In the genomic region with DNA sequence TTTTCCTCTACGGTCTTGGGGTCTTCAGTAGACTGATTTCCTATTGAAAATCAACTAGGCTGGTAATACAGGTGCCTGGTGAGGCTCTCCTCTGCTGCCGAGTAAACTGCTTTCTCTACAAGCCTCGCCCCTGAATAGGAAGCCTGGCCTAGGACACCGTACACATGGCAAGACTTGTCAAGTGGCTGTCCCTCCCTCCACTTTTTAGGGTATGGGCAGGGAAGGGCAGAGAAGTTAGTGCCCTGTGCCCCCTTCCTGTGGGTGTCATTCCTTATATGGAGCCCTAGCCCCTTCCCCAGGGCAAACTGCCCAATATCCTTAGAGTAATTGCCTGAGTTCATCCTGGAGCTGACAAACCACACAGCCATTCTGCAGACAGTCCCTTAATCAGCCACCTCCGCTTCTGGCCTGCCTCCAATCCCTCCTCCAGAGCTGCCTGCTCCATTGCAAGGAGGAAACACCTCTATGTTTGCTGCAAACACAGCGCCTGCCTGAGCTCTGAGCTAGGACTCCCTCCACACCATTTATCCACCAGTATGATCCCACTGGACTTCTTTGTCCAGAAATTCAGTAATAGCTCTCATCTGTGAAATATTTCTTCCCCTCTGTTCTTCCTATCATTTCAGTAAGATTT, we compare ENCODE assay signal across 8 cellular contexts.
DNase-seq lines count a peak whose midpoint lies in the region; ATAC-seq and TF ChIP-seq lines count a peak whose summit lies in the region.

No MANE protein-coding gene starts in this region.

- H3K4me3 Mint-ChIP-seq in endodermal cell = no peak overlapping the region
- H3K4me3 Mint-ChIP-seq in naive B cell = peak overlapping the region in 3 of 8 donors; percentile 4 to 35 (median 21)

- no peak overlapping the region for H3K9ac ChIP-seq in endodermal cell (ENCODE audit: extremely low read depth, low read length, poor library complexity, severe bottlenecking)

- WGBS in endodermal cell (ENCODE audit: insufficient coverage in 1 of 2, insufficient read length in 1 of 2), 2 experiments = 83 to 88% methylated on average over 2 to 6 of the region's 6 CpGs

- DNase-seq in AG08396 (ENCODE audit: low spot score) (peak; percentile 30), NCI-H2029 treated with DMSO at 0.1 percent for 48 hours (lab: John Stamatoyannopoulos, UW) (peak; percentile 85), endodermal cell (no peak), naive B cell (no peak), ecto neural progenitor cell (ENCODE audit: low spot score) (no peak)

- peaks cover 20% of the 10 kb centered on the region for H3K4me1 Mint-ChIP-seq in endodermal cell
- H3K4me1 Mint-ChIP-seq in naive B cell = peaks cover 38 to 47% (median 45%) of the 10 kb centered on the region in 3 donors

- H3K27me3 ChIP-seq in endodermal cell (ENCODE audit: control insufficient read depth, insufficient read depth, low read length, poor library complexity, severe bottlenecking) = no peaks in the 10 kb centered on the region

- H3K36me3 Mint-ChIP-seq in endodermal cell (ENCODE audit: low read depth) (peaks cover 10% of the 10 kb centered on the region), naive B cell (peaks cover 21 to 23% of the 10 kb centered on the region in 2 donors)

- H3K27me3 Mint-ChIP-seq in endodermal cell (ENCODE audit: insufficient read depth) (no peaks in the 10 kb centered on the region), naive B cell (no peaks in the 10 kb centered on the region)

- H3K4me3 ChIP-seq in endodermal cell (ENCODE audit: low read length) = no peak overlapping the region

- H3K36me3 ChIP-seq in endodermal cell (ENCODE audit: control insufficient read depth, insufficient read depth, low read length) = peaks cover 22% of the 10 kb centered on the region

- H3K9me3 Mint-ChIP-seq in endodermal cell (no peaks in the 10 kb centered on the region), naive B cell (peaks cover 0 to 2% (median 0%) of the 10 kb centered on the region in 7 donors)

- H3K4me1 ChIP-seq in endodermal cell (ENCODE audit: control insufficient read depth, insufficient read depth, low read length) = peaks cover 8% of the 10 kb centered on the region

- H3K27ac Mint-ChIP-seq in endodermal cell (peak overlapping the region; percentile 36), naive B cell (peak overlapping the region; percentile 31 to 91 (median 54))

- no peaks in the 10 kb centered on the region for H3K9me3 ChIP-seq in endodermal cell (ENCODE audit: control insufficient read depth, low read length)

- no peak overlapping the region for H3K27ac ChIP-seq in endodermal cell (ENCODE audit: low read depth, low read length)

- TF ChIP-seq CTCF in endodermal cell (conservative IDR thresholded peaks at IDR 0.05) = no peak

- ATAC-seq in naive B cell (ENCODE audit: low read depth in 2 of 2) = no peak
- no peak for ATAC-seq in HG03108 (IDR thresholded peaks at IDR 0.05; ENCODE audit: unreplicated experiment)
- ATAC-seq in GM19397 (IDR thresholded peaks at IDR 0.05; ENCODE audit: unreplicated experiment) = no peak
- ATAC-seq in HG03196 (IDR thresholded peaks at IDR 0.05; ENCODE audit: unreplicated experiment) = no peak

Comparison
In these comparisons a context has a peak if more than half of its experiments do, and no peak if none do; other contexts are left out.
1. DNase-seq: peak in AG08396 (single experiment) and NCI-H2029 treated with DMSO at 0.1 percent for 48 hours (single experiment); none in endodermal cell (single experiment), naive B cell (single experiment) and ecto neural progenitor cell (single experiment).